In the genomic region with DNA sequence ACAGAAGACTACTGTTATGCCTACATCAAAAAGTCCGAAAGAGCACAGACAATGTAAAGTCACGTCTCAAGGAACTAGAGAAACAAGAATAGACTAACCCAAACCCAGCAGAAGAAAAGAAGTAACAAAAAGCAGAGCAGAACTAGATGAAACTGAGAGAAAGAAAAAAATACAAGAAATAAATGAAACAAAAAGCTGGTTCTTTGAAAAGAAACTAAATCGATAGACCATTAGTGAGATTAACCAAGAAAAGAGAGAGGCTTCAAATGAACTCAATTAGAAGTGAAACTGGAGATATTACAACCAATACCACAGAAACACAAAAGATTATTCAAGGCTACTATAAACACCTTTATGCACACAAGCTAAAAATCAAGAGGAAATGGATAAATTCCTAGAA, we compare ENCODE assay signal across 25 cellular contexts.
DNase-seq lines count a peak whose midpoint lies in the region; ATAC-seq and TF ChIP-seq lines count a peak whose summit lies in the region.
"Had no signal": no experiment of that assay in that cellular context is flagged by ENCODE, and none has a peak within 500 bp of the region (broad histone marks: within the 10 kb centered on the region; RNA-seq: fewer than 3 reads in every experiment).

No MANE protein-coding gene starts in this region.

- H3K36me3 ChIP-seq in psoas muscle (ENCODE audit: insufficient read depth in 1 of 2, low read depth in 1 of 2), result no peaks in the 10 kb centered on the region
- H3K36me3 ChIP-seq: cardiac muscle cell, lower lobe of right lung, pancreas, Peyer's patch, SJSA1 had no signal

- no peaks in the 10 kb centered on the region for H3K9me3 Mint-ChIP-seq in chondrocyte (ENCODE audit: low read depth)
- H3K9me3 Mint-ChIP-seq: nephron progenitor cell; T-helper 1 cell treated with Interleukin-12 subunit alpha and Interleukin-12 subunit beta and Interleukin-4 antibody, amounts not matched to agents 30 μg/mL and 1 μg/mL, for 36 hours had no signal

- no peaks in the 10 kb centered on the region for H3K9me3 ChIP-seq in psoas muscle
- H3K9me3 ChIP-seq: lower lobe of right lung, mucosa of descending colon, pancreas, Peyer's patch, SJSA1 had no signal

- no peak for DNase-seq in DMS79 treated with DMSO at 0.1 percent for 48 hours (lab: John Stamatoyannopoulos, UW)
- no peak for DNase-seq in chondrocyte (ENCODE audit: low spot score)
- no peak for DNase-seq in psoas muscle
- no peak for DNase-seq in SIG-M5 treated with dmso at 0.1 percent for 504 hours (lab: John Stamatoyannopoulos, UW; ENCODE audit: unreplicated experiment)
- DNase-seq: activated CD4-positive, alpha-beta T cell treated with anti-CD3 and anti-CD28 coated beads for 4 hours; activated naive CD4-positive, alpha-beta T cell treated with anti-CD3 and anti-CD28 coated beads, Interleukin-2, amount 50 U/mL, for 16 hours; activated T-cell treated with anti-CD3 and anti-CD28 coated beads, Interleukin-2, amount 50 U/mL, for 72 hours; Calu3; dermis blood vessel endothelial cell; GM23248; lower lobe of right lung; mucosa of descending colon; NCI-H1417; NCI-H510A; nephron progenitor cell; pancreas; Peyer's patch had no signal

- H3K4me1 Mint-ChIP-seq in chondrocyte (ENCODE audit: low read depth), result no peaks in the 10 kb centered on the region
- H3K4me1 Mint-ChIP-seq: IgD-negative memory B cell, nephron progenitor cell had no signal

- H3K27me3 Mint-ChIP-seq in chondrocyte (ENCODE audit: low read depth), result peaks cover 4% of the 10 kb centered on the region

- intact Hi-C loops in psoas muscle (cut with DNase I), result no loop called here

- H3K4me1 ChIP-seq in psoas muscle, result no peaks in the 10 kb centered on the region
- H3K4me1 ChIP-seq: lower lobe of right lung, pancreas, Peyer's patch had no signal

- no peak overlapping the region for H3K4me3 Mint-ChIP-seq in chondrocyte (ENCODE audit: unreplicated experiment)
- H3K4me3 Mint-ChIP-seq: activated T-cell treated with anti-CD3 and anti-CD28 coated beads, Interleukin-2, amount 50 U/mL, for 72 hours; IgD-negative memory B cell; nephron progenitor cell; T-helper 1 cell treated with Interleukin-12 subunit alpha and Interleukin-12 subunit beta and Interleukin-4 antibody, amounts not matched to agents 30 μg/mL and 1 μg/mL, for 36 hours had no signal

- peak; percentile 65 for ATAC-seq in GM18517 (IDR thresholded peaks at IDR 0.05; ENCODE audit: unreplicated experiment)
- ATAC-seq in GM21360 (IDR thresholded peaks at IDR 0.05; ENCODE audit: unreplicated experiment), result peak; percentile 53
- ATAC-seq in HG02870 (IDR thresholded peaks at IDR 0.05; ENCODE audit: unreplicated experiment), result peak; percentile 52
- peak; percentile 62 for ATAC-seq in HG03521 (IDR thresholded peaks at IDR 0.05; ENCODE audit: unreplicated experiment)
- ATAC-seq in psoas muscle, result no peak
- ATAC-seq: activated T-cell treated with anti-CD3 and anti-CD28 coated beads, Interleukin-2, amount 50 U/mL, for 72 hours; lower lobe of right lung; mucosa of descending colon; pancreas had no signal

- no peak overlapping the region for H3K4me3 ChIP-seq in psoas muscle
- H3K4me3 ChIP-seq: cardiac muscle cell, GM23248, lower lobe of right lung, mucosa of descending colon, pancreas, Peyer's patch, SJSA1 had no signal

- H3K27me3 ChIP-seq in psoas muscle (ENCODE audit: insufficient read depth in 3 of 3, low read length in 2 of 3), result no peaks in the 10 kb centered on the region
- H3K27me3 ChIP-seq: cardiac muscle cell, pancreas, Peyer's patch, SJSA1 had no signal

- H3K27ac Mint-ChIP-seq in chondrocyte (ENCODE audit: unreplicated experiment), result no peak overlapping the region
- H3K27ac Mint-ChIP-seq: activated T-cell treated with anti-CD3 and anti-CD28 coated beads, Interleukin-2, amount 50 U/mL, for 72 hours; IgD-negative memory B cell; nephron progenitor cell; T-helper 1 cell treated with Interleukin-12 subunit alpha and Interleukin-12 subunit beta and Interleukin-4 antibody, amounts not matched to agents 30 μg/mL and 1 μg/mL, for 36 hours had no signal

- TF ChIP-seq CTCF in chondrocyte (IDR thresholded peaks at IDR 0.05), result no peak
- no peak for TF ChIP-seq CTCF in psoas muscle (IDR thresholded peaks at IDR 0.05)

- no peaks in the 10 kb centered on the region for H3K36me3 Mint-ChIP-seq in chondrocyte (ENCODE audit: low read depth)
- H3K36me3 Mint-ChIP-seq: IgD-negative memory B cell had no signal

- H3K27ac ChIP-seq in psoas muscle, result no peak overlapping the region
- H3K27ac ChIP-seq: cardiac muscle cell, GM23248, lower lobe of right lung, pancreas, Peyer's patch had no signal

- WGBS in psoas muscle, 3 donors, result 91 to 96% (median 93%) methylated on average over 3 of the region's 3 CpGs

Comparison
In these comparisons a context has a peak if more than half of its experiments do, and no peak if none do; other contexts are left out.
1. ATAC-seq: peak in GM18517 (single experiment), GM21360 (single experiment), HG02870 (single experiment) and HG03521 (single experiment); none in psoas muscle (0 of 4).